7 cellular contexts compared by ENCODE assay signal in the genomic region with DNA sequence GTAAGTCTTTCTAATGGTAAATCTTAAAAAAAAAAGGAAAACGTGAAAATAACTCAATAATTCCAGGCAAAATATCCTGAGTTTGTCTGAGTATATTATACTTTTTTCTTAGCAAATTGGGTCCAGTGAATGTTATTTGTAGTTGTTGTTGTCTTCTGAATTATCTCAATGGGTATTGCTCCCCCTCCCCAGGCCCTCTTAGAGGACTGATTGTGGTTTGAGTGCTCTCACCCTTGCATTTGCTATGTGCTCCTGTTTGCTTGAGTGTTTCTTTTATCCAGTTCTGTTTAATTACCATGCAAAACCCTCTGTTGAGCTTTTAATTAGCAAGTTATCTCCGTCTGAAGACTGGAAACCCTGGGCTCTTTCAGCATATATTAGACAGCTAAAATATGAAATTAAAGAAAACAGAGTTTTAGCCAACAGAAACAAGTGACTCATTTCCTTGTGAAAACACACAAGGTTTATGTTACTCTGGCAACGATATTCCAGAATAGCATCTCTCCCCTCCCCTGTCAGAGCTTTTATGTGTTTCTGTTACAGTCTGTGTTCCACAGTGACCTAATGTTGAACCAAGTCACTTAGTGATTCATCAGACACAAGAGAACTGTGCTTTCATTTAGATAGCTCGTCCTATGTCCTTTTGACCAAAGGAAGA.
DNase-seq lines count a peak whose midpoint lies in the region; ATAC-seq, FAIRE-seq and TF ChIP-seq lines count a peak whose summit lies in the region.

No MANE protein-coding gene starts in this region.

- H3K36me3 ChIP-seq in left lung (no peaks in the 10 kb centered on the region), transverse colon (no peaks in the 10 kb centered on the region)

- 14 to 17% methylated on average over 4 of the region's 4 CpGs for WGBS in transverse colon (ENCODE audit: low coverage in 1 of 2), 2 donors

- peak overlapping the region in 4 of 5 experiments; percentile 26 to 62 (median 43) for H3K4me3 Mint-ChIP-seq in brain

- in situ Hi-C loops in transverse colon (cut with MboI; ENCODE audit: low pct_ligation_motif_present in 1 of 4, low pct_unique_long_range_greater_than_20kb in 1 of 4, low sequenced_read_pairs in 3 of 4), result no loop called here

- H3K27ac ChIP-seq in left lung, result peak overlapping the region; percentile 61 to 79
- H3K27ac ChIP-seq in transverse colon, result peak overlapping the region; percentile 70 to 84 (median 78)

- peak; percentile 70 for ATAC-seq in HG02588 (IDR thresholded peaks at IDR 0.05; ENCODE audit: unreplicated experiment)
- ATAC-seq in left lung, result peak; percentile 98

- H3K27me3 ChIP-seq in left lung (no peaks in the 10 kb centered on the region), transverse colon (no peaks in the 10 kb centered on the region)

- H3K4me3 ChIP-seq in left lung (no peak overlapping the region), transverse colon (no peak overlapping the region)

- H3K9me3 Mint-ChIP-seq in brain, result no peaks in the 10 kb centered on the region

- TF ChIP-seq POLR2A in GM12891 (IDR thresholded peaks at IDR 0.05; ENCODE audit: low read depth, low read length) (no peak), transverse colon (IDR thresholded peaks at IDR 0.05) (no peak)

- no peaks in the 10 kb centered on the region for H3K27me3 Mint-ChIP-seq in brain

- peak overlapping the region; percentile 36 to 85 (median 81) for H3K27ac Mint-ChIP-seq in brain

- peaks cover 31% of the 10 kb centered on the region for H3K4me1 Mint-ChIP-seq in brain

- no peak for DNase-seq in GM12891 (ENCODE audit: insufficient read length, low spot score)
- DNase-seq in NCI-H2107 treated with DMSO at 0.1 percent for 48 hours (lab: John Stamatoyannopoulos, UW; ENCODE audit: unreplicated experiment), result peak; percentile 43
- no peak for DNase-seq in left lung
- no peak for DNase-seq in transverse colon
- DNase-seq in stimulated activated CD4-positive, alpha-beta T cell treated with anti-CD3 and anti-CD28 coated beads, Interleukin-15, amount 100 ng/mL, for 24 hours, result no peak

- FAIRE-seq in GM12891 (lab: Jason Lieb, UNC), result peak; percentile 72

- intact Hi-C loops in left lung (cut with DNase I) (no loop called here), transverse colon (cut with DNase I; ENCODE audit: low total_unique reads) (no loop called here)

- H3K4me1 ChIP-seq in left lung, result peaks cover 0 to 9% of the 10 kb centered on the region in 2 donors
- peaks cover 0 to 18% (median 7%) of the 10 kb centered on the region in 4 donors for H3K4me1 ChIP-seq in transverse colon

- TF ChIP-seq EP300 in transverse colon (IDR thresholded peaks at IDR 0.05; ENCODE audit: low read depth), result no peak

- TF ChIP-seq CTCF in brain (conservative IDR thresholded peaks at IDR 0.05) (no peak), left lung (IDR thresholded peaks at IDR 0.05) (no peak), transverse colon (IDR thresholded peaks at IDR 0.05) (no peak)

- no peaks in the 10 kb centered on the region for H3K36me3 Mint-ChIP-seq in brain

- H3K9me3 ChIP-seq in left lung, result no peaks in the 10 kb centered on the region
- H3K9me3 ChIP-seq in transverse colon, result no peaks in the 10 kb centered on the region

TF ChIP-seq in GM12891, 5 proteins besides CTCF, POLR2A, EP300 and RAD21:
- TF ChIP-seq PAX5 (IDR thresholded peaks at IDR 0.05; ENCODE audit: insufficient read depth, low read length, severe bottlenecking), result no peak
- no peak for TF ChIP-seq POLR2AphosphoS5 (IDR thresholded peaks at IDR 0.05; ENCODE audit: low read depth, low read length)
- no peak for TF ChIP-seq POU2F2 (IDR thresholded peaks at IDR 0.05; ENCODE audit: low read depth, low read length)
- TF ChIP-seq TAF1 (IDR thresholded peaks at IDR 0.05; ENCODE audit: low read depth, low read length), result no peak
- TF ChIP-seq SPI1 (IDR thresholded peaks at IDR 0.05; ENCODE audit: low read depth, low read length), result 0 out of 2 replicates have a peak, but pooled peaks have one; percentile 2
TF ChIP-seq in GM12891: peak in this region for 1.
